In genomic region chr18:78421392-78421791, GRCh38 we compare ENCODE assay signal across 28 cellular contexts.
"Had no signal": no experiment of that assay in that cellular context is flagged by ENCODE, and none has a peak within 500 bp of the region (broad histone marks: within the 10 kb centered on the region; RNA-seq: fewer than 3 reads in every experiment).

No MANE protein-coding gene starts in this region.

- H3K9me3 Mint-ChIP-seq: activated CD4-positive, alpha-beta memory T cell treated with anti-CD3 and anti-CD28 coated beads for 36 hours; activated CD4-positive, alpha-beta T cell treated with anti-CD3 and anti-CD28 coated beads, Interleukin-2, amount 10 ng/mL, durations not matched to agents 24 days and 14 days; activated T-helper 1 cell treated with anti-CD3 and anti-CD28 coated beads, Interleukin-12 subunit alpha, Interleukin-12 subunit beta, Interleukin-2, Interleukin-4 antibody, amounts not matched to agents 30 ng/mL and 10 ng/mL and 1 ng/mL, durations not matched to agents 14 hours and 24 hours and 36 hours; activated T-helper 2 cell treated with anti-CD3 and anti-CD28 coated beads, Interferon-gamma antibody, Interleukin-2, Interleukin-4, amounts not matched to agents 10 μg/mL and 5 μg/mL and 100 μg/mL, durations not matched to agents 14 hours and 24 hours and 36 hours had no signal

- H3K4me3 ChIP-seq: ascending aorta, breast epithelium, cardiac muscle cell, colonic mucosa had no signal

- H3K4me3 Mint-ChIP-seq: activated CD4-positive, alpha-beta memory T cell treated with anti-CD3 and anti-CD28 coated beads for 36 hours; activated CD4-positive, alpha-beta T cell treated with anti-CD3 and anti-CD28 coated beads for 36 hours; activated CD4-positive, alpha-beta T cell treated with anti-CD3 and anti-CD28 coated beads, Interleukin-2, amount 10 ng/mL, durations not matched to agents 24 days and 14 days; activated CD8-positive, alpha-beta memory T cell treated with anti-CD3 and anti-CD28 coated beads, Interleukin-2, amount 10 ng/mL, durations not matched to agents 7 days and 5 days; activated CD8-positive, alpha-beta T cell treated with anti-CD3 and anti-CD28 coated beads, Interleukin-2, amount 10 ng/mL, durations not matched to agents 7 days and 5 days; activated naive CD8-positive, alpha-beta T cell; activated T-helper 1 cell treated with anti-CD3 and anti-CD28 coated beads, Interleukin-12 subunit alpha, Interleukin-12 subunit beta, Interleukin-2, Interleukin-4 antibody, amounts not matched to agents 30 ng/mL and 10 ng/mL and 1 ng/mL, durations not matched to agents 14 hours and 24 hours and 36 hours; brain had no signal

- H3K4me1 ChIP-seq: ascending aorta, breast epithelium, colonic mucosa had no signal

- H3K27me3 ChIP-seq: ascending aorta, cardiac muscle cell, colonic mucosa had no signal

- ATAC-seq: activated CD4-positive, alpha-beta T cell treated with anti-CD3 and anti-CD28 coated beads for 36 hours; activated CD8-positive, alpha-beta memory T cell treated with anti-CD3 and anti-CD28 coated beads, Interleukin-2, amount 10 ng/mL, durations not matched to agents 7 days and 5 days; activated CD8-positive, alpha-beta T cell treated with anti-CD3 and anti-CD28 coated beads, Interleukin-2, amount 10 ng/mL, durations not matched to agents 7 days and 5 days had no signal

- H3K36me3 Mint-ChIP-seq: activated CD4-positive, alpha-beta memory T cell treated with anti-CD3 and anti-CD28 coated beads for 36 hours; activated CD8-positive, alpha-beta memory T cell treated with anti-CD3 and anti-CD28 coated beads, Interleukin-2, amount 10 ng/mL, durations not matched to agents 7 days and 5 days; activated naive CD8-positive, alpha-beta T cell; brain had no signal

- H3K9me3 ChIP-seq: ascending aorta, breast epithelium, colonic mucosa had no signal

- H3K27me3 Mint-ChIP-seq: activated CD4-positive, alpha-beta memory T cell treated with anti-CD3 and anti-CD28 coated beads for 36 hours; activated CD4-positive, alpha-beta T cell treated with anti-CD3 and anti-CD28 coated beads for 36 hours; activated CD4-positive, alpha-beta T cell treated with anti-CD3 and anti-CD28 coated beads, Interleukin-2, amount 10 ng/mL, durations not matched to agents 24 days and 14 days; activated CD8-positive, alpha-beta memory T cell treated with anti-CD3 and anti-CD28 coated beads, Interleukin-2, amount 10 ng/mL, durations not matched to agents 7 days and 5 days had no signal

- H3K4me1 Mint-ChIP-seq: activated CD4-positive, alpha-beta T cell treated with anti-CD3 and anti-CD28 coated beads for 36 hours; activated CD4-positive, alpha-beta T cell treated with anti-CD3 and anti-CD28 coated beads, Interleukin-2, amount 10 ng/mL, durations not matched to agents 24 days and 14 days; activated CD8-positive, alpha-beta memory T cell treated with anti-CD3 and anti-CD28 coated beads, Interleukin-2, amount 10 ng/mL, durations not matched to agents 7 days and 5 days had no signal

- H3K36me3 ChIP-seq: ascending aorta, breast epithelium, cardiac muscle cell, colonic mucosa had no signal

- H3K27ac ChIP-seq: ascending aorta, breast epithelium, cardiac muscle cell, colonic mucosa, epithelial cell of prostate had no signal

- DNase-seq: activated CD4-positive, alpha-beta memory T cell treated with anti-CD3 and anti-CD28 coated beads for 36 hours; activated CD4-positive, alpha-beta T cell treated with anti-CD3 and anti-CD28 coated beads for 36 hours; activated CD4-positive, alpha-beta T cell treated with anti-CD3 and anti-CD28 coated beads, Interleukin-2, amount 10 ng/mL, durations not matched to agents 24 days and 14 days; activated CD4-positive, CD25-positive, alpha-beta regulatory T cell; activated CD4-positive, CD25-positive, alpha-beta regulatory T cell treated with anti-CD3 and anti-CD28 coated beads, Interleukin-2, amount 50 U/mL, for 72 hours; activated CD8-positive, alpha-beta memory T cell treated with anti-CD3 and anti-CD28 coated beads, Interleukin-2, amount 10 ng/mL, durations not matched to agents 7 days and 5 days; activated CD8-positive, alpha-beta memory T cell treated with anti-CD3 and anti-CD28 coated beads, Interleukin-2, amount 50 U/mL, for 4 hours; activated CD8-positive, alpha-beta T cell treated with anti-CD3 and anti-CD28 coated beads, Interleukin-2, amount 10 ng/mL, durations not matched to agents 7 days and 5 days; activated gamma-delta T cell treated with Interleukin-2 at 50 U/mL for 16 hours; activated naive CD4-positive, alpha-beta T cell treated with anti-CD3 and anti-CD28 coated beads, Interleukin-2, amount 50 U/mL, for 16 hours; activated naive CD4-positive, alpha-beta T cell treated with Interleukin-2 at 50 U/mL for 16 hours; activated T-cell treated with anti-CD3 and anti-CD28 coated beads, Interleukin-2, amount 50 U/mL, for 1 hour; activated T-cell treated with anti-CD3 and anti-CD28 coated beads, Interleukin-2, amount 50 U/mL, for 48 hours; central memory CD4-positive, alpha-beta T cell; cerebellar nuclear complex; colonic mucosa; effector CD8-positive, alpha-beta T cell; foreskin fibroblast; head of caudate nucleus; T-helper 2 cell had no signal

- H3K27ac Mint-ChIP-seq: activated CD4-positive, alpha-beta memory T cell treated with anti-CD3 and anti-CD28 coated beads for 36 hours; activated CD4-positive, alpha-beta T cell treated with anti-CD3 and anti-CD28 coated beads for 36 hours; activated CD4-positive, alpha-beta T cell treated with anti-CD3 and anti-CD28 coated beads, Interleukin-2, amount 10 ng/mL, durations not matched to agents 24 days and 14 days; activated CD8-positive, alpha-beta memory T cell treated with anti-CD3 and anti-CD28 coated beads, Interleukin-2, amount 10 ng/mL, durations not matched to agents 7 days and 5 days; activated CD8-positive, alpha-beta T cell treated with anti-CD3 and anti-CD28 coated beads, Interleukin-2, amount 10 ng/mL, durations not matched to agents 7 days and 5 days; activated naive CD8-positive, alpha-beta T cell; activated T-helper 1 cell treated with anti-CD3 and anti-CD28 coated beads, Interleukin-12 subunit alpha, Interleukin-12 subunit beta, Interleukin-2, Interleukin-4 antibody, amounts not matched to agents 30 ng/mL and 10 ng/mL and 1 ng/mL, durations not matched to agents 14 hours and 24 hours and 36 hours; activated T-helper 2 cell treated with anti-CD3 and anti-CD28 coated beads, Interferon-gamma antibody, Interleukin-2, Interleukin-4, amounts not matched to agents 10 μg/mL and 5 μg/mL and 100 μg/mL, durations not matched to agents 14 hours and 24 hours and 36 hours had no signal
